ENCODE assay signal across 20 cellular contexts in genomic region chr14:20798318-20798717, GRCh38. TPM values are rescaled to one million over a fixed set of nuclear protein-coding genes. Genes with fewer than 3 reads are reported as not detected.
A peak's percentile ranks its signal among the peaks of the same experiment; 100 is the strongest.
DNase-seq lines count a peak whose midpoint lies in the region; ATAC-seq and TF ChIP-seq lines count a peak whose summit lies in the region.
"Had no signal": no experiment of that assay in that cellular context is flagged by ENCODE, and none has a peak within 500 bp of the region (broad histone marks: within the 10 kb centered on the region; RNA-seq: fewer than 3 reads in every experiment).

No MANE protein-coding gene starts in this region.

- no peaks in the 10 kb centered on the region for H3K79me2 ChIP-seq in H9 (ENCODE audit: insufficient read depth, low read length)

- H3K27me3 Mint-ChIP-seq in CD14-positive monocyte (ENCODE audit: low read depth in 3 of 3) = peaks cover 0 to 3% (median 3%) of the 10 kb centered on the region in 3 donors
- H3K27me3 Mint-ChIP-seq in H9 (ENCODE audit: low read depth) = no peaks in the 10 kb centered on the region; the same call in 1 of the 2 replicates
- H3K27me3 Mint-ChIP-seq: activated CD4-positive, alpha-beta T cell treated with anti-CD3 and anti-CD28 coated beads, Interleukin-2, amount 10 ng/mL, durations not matched to agents 7 days and 5 days; IgD-negative memory B cell had no signal

- no peak for TF ChIP-seq POLR2A in gastroesophageal sphincter (IDR thresholded peaks at IDR 0.05)

- peaks cover 81% of the 10 kb centered on the region for H3K4me1 Mint-ChIP-seq in CD14-positive monocyte
- H3K4me1 Mint-ChIP-seq in H9 = peaks cover 46 to 49% of the 10 kb centered on the region in 2 experiments

- H3K4me3 Mint-ChIP-seq in CD14-positive monocyte (peak overlapping the region in 1 of 2 donors; percentile 32), H9 (no peak overlapping the region)
- H3K4me3 Mint-ChIP-seq: activated CD4-positive, alpha-beta T cell treated with anti-CD3 and anti-CD28 coated beads, Interleukin-2, amount 10 ng/mL, durations not matched to agents 7 days and 5 days; activated T-cell treated with anti-CD3 and anti-CD28 coated beads, Interleukin-2, amount 50 U/mL, for 4 hours; central memory CD8-positive, alpha-beta T cell had no signal

- no peak for TF ChIP-seq EP300 in gastroesophageal sphincter (IDR thresholded peaks at IDR 0.05)

- H3K36me3 Mint-ChIP-seq in CD14-positive monocyte (no peaks in the 10 kb centered on the region), H9 (ENCODE audit: insufficient read depth in 1 of 3, low read depth in 3 of 3) (peaks cover 0 to 2% (median 0%) of the 10 kb centered on the region in 3 experiments; a peak in 1 of 7 replicates)
- H3K36me3 Mint-ChIP-seq: IgD-negative memory B cell had no signal

- H3K4me3 ChIP-seq in gastroesophageal sphincter = no peak overlapping the region
- H3K4me3 ChIP-seq: mucosa of descending colon had no signal

- 0 out of 2 replicates have a peak overlapping the region, but pooled peaks have one; percentile 47 for H3K14ac ChIP-seq in H9 (ENCODE audit: insufficient read depth, low read length)

- no peaks in the 10 kb centered on the region for H3K79me1 ChIP-seq in H9 (ENCODE audit: insufficient read depth, low read depth, low read length, poor library complexity, severe bottlenecking)

- no peak overlapping the region for H3K23ac ChIP-seq in H9 (ENCODE audit: insufficient read length, low read depth, low read length)

- peak overlapping the region; percentile 11 for H3K18ac ChIP-seq in H9 (ENCODE audit: insufficient read length, low read depth, low read length)

- H3K9me3 ChIP-seq in H9 (ENCODE audit: control insufficient read depth, low read depth, low read length) (no peaks in the 10 kb centered on the region), gastroesophageal sphincter (no peaks in the 10 kb centered on the region)
- H3K9me3 ChIP-seq: mucosa of descending colon had no signal

- no peak overlapping the region for H2BK15ac ChIP-seq in H9 (ENCODE audit: low read depth, low read length)

- intact Hi-C loops in CD14-positive monocyte (cut with micrococcal nuclease) = no loop called here

- H3K27ac Mint-ChIP-seq in CD14-positive monocyte = peak overlapping the region; percentile 69 to 92 (median 85)
- no peak overlapping the region; a peak in 1 of 7 replicates for H3K27ac Mint-ChIP-seq in H9
- H3K27ac Mint-ChIP-seq: activated CD4-positive, alpha-beta T cell treated with anti-CD3 and anti-CD28 coated beads, Interleukin-2, amount 10 ng/mL, durations not matched to agents 7 days and 5 days; IgD-negative memory B cell had no signal

- H2AFZ ChIP-seq in H9 (ENCODE audit: low read length) = no peak overlapping the region

- H4K8ac ChIP-seq in H9 (replicated peaks; ENCODE audit: insufficient read length, low read depth, low read length) = no peak overlapping the region

- H3K56ac ChIP-seq in H9 (ENCODE audit: insufficient read length, low read depth, low read length) = no peak overlapping the region

- H3K4ac ChIP-seq in H9 (ENCODE audit: low read depth, low read length) = no peak overlapping the region

- no peak for ATAC-seq in gastroesophageal sphincter
- ATAC-seq: activated T-cell treated with anti-CD3 and anti-CD28 coated beads, Interleukin-2, amount 50 U/mL, for 4 hours; mucosa of descending colon had no signal

- H3K4me2 ChIP-seq in H9 (ENCODE audit: insufficient read depth, insufficient read length, low read length) = no peak overlapping the region

- H3K9ac ChIP-seq in H9 (ENCODE audit: extremely low read depth, insufficient read length, low read length) = no peak overlapping the region

- no peak overlapping the region for H2BK5ac ChIP-seq in H9 (ENCODE audit: insufficient read length, low read length)

- H3K4me1 ChIP-seq in H9 (ENCODE audit: insufficient read depth, low read length) = peaks cover 12% of the 10 kb centered on the region; the same call in 1 of the 2 replicates
- H3K4me1 ChIP-seq in gastroesophageal sphincter = peaks cover 0 to 16% (median 2%) of the 10 kb centered on the region in 3 donors

- H3K27me3 ChIP-seq in H9 (ENCODE audit: insufficient read depth, low read length) (no peaks in the 10 kb centered on the region), gastroesophageal sphincter (no peaks in the 10 kb centered on the region)

- H3T11ph ChIP-seq in H9 (ENCODE audit: low read length) = no peak overlapping the region

- no peak overlapping the region for H2BK20ac ChIP-seq in H9 (ENCODE audit: low read depth, low read length, poor library complexity, severe bottlenecking)

- no peak for TF ChIP-seq CTCF in CD14-positive monocyte (IDR thresholded peaks at IDR 0.05)
- TF ChIP-seq CTCF in H9 (conservative IDR thresholded peaks at IDR 0.05) = no peak
- no peak for TF ChIP-seq CTCF in gastroesophageal sphincter (IDR thresholded peaks at IDR 0.05)

- H2BK12ac ChIP-seq in H9 (ENCODE audit: insufficient read length, low read depth, low read length) = no peak overlapping the region

- no peaks in the 10 kb centered on the region for H4K20me1 ChIP-seq in H9 (ENCODE audit: control insufficient read depth, insufficient read depth, insufficient read length)

- DNase-seq in CD14-positive monocyte (ENCODE audit: low spot score) (no peak), H9 (no peak), pons (ENCODE audit: low spot score) (peak; percentile 54), Kasumi-1 (lab: John Stamatoyannopoulos, UW) (no peak), SKM-1 (lab: John Stamatoyannopoulos, UW; ENCODE audit: unreplicated experiment) (no peak), KG1 (lab: John Stamatoyannopoulos, UW) (no peak)
- DNase-seq in stimulated activated CD8-positive, alpha-beta memory T cell treated with anti-CD3 and anti-CD28 coated beads, Interleukin-4, amount 100 ng/mL, for 48 hours = no peak
- DNase-seq: activated CD4-positive, alpha-beta T cell treated with anti-CD3 and anti-CD28 coated beads, Interleukin-2, amount 10 ng/mL, durations not matched to agents 7 days and 5 days; activated T-cell treated with anti-CD3 and anti-CD28 coated beads, Interleukin-2, amount 50 U/mL, for 4 hours; GDM1; mucosa of descending colon; NCI-H1417; NCI-H226; SHP77 treated with DMSO at 0.1 percent for 48 hours had no signal

- no peaks in the 10 kb centered on the region for H3K36me3 ChIP-seq in gastroesophageal sphincter

- H3K9me3 Mint-ChIP-seq in CD14-positive monocyte (no peaks in the 10 kb centered on the region), H9 (no peaks in the 10 kb centered on the region)
- H3K9me3 Mint-ChIP-seq: activated CD4-positive, alpha-beta T cell treated with anti-CD3 and anti-CD28 coated beads, Interleukin-2, amount 10 ng/mL, durations not matched to agents 7 days and 5 days; activated T-cell treated with anti-CD3 and anti-CD28 coated beads, Interleukin-2, amount 50 U/mL, for 4 hours; central memory CD8-positive, alpha-beta T cell; IgD-negative memory B cell had no signal

- no CpG with 5 or more reads among the region's 7 CpGs for WGBS in H9 (ENCODE audit: extremely low coverage, insufficient read length, low lambda C conversion rate)
- 82 to 95% methylated on average over 3 to 7 of the region's 7 CpGs for WGBS in gastroesophageal sphincter (ENCODE audit: low coverage in 1 of 2), 2 donors

- no peak overlapping the region for H4K5ac ChIP-seq in H9 (ENCODE audit: insufficient read length, low read depth, low read length)

- H3K27ac ChIP-seq in H9 (ENCODE audit: insufficient read length, low read depth, low read length) (no peak overlapping the region), gastroesophageal sphincter (peak overlapping the region in 3 of 4 donors; percentile 7 to 46 (median 36))

- H3K23me2 ChIP-seq in H9 (ENCODE audit: insufficient read length, low read depth, low read length, poor library complexity, severe bottlenecking) = no peaks in the 10 kb centered on the region

- no peak overlapping the region for H2AK5ac ChIP-seq in H9 (ENCODE audit: insufficient read length, low read length)

- H2BK120ac ChIP-seq in H9 (ENCODE audit: low read depth, low read length, poor library complexity, severe bottlenecking) = no peak overlapping the region

- no peak overlapping the region for H4K91ac ChIP-seq in H9 (ENCODE audit: insufficient read length, low read depth, low read length)

RNA-seq across cellular contexts. Expression of gene RNASE1, which starts 4.3 kb away (rescaled TPM):
- polyA plus RNA-seq in CD14-positive monocyte = 100 to 1,000 TPM in 1 of 2 donors, 10 to 100 TPM in 1; 11.3 to 191 TPM
- total RNA-seq in H9 (2021) = 1.2 and 1.6 TPM in 2 replicates
- total RNA-seq in gastroesophageal sphincter = 100 to 1,000 TPM in 3 of 4 donors, 10 to 100 TPM in 1; 87.2 to 780 (median 336) TPM
- total RNA-seq: activated CD4-positive, alpha-beta T cell treated with anti-CD3 and anti-CD28 coated beads, Interleukin-2, amount 10 ng/mL, durations not matched to agents 7 days and 5 days had no signal
- polyA plus RNA-seq: IgD-negative memory B cell had no signal

RNA-seq across cellular contexts. Expression of gene RNASE6, which starts 17.2 kb away (rescaled TPM):
- polyA plus RNA-seq in CD14-positive monocyte = 100 to 1,000 TPM; 316 to 353 TPM
- total RNA-seq in H9 (2021) (not detected in 2 replicates), gastroesophageal sphincter (10 to 100 TPM in 1 of 4 donors, 1 to 10 TPM in 3; 4.0 to 22.5 (median 6.5) TPM)
- total RNA-seq: H4 had no signal

RNA-seq across cellular contexts. Expression of gene EDDM3B, which starts 30.1 kb away (rescaled TPM):
- polyA plus RNA-seq in CD14-positive monocyte = not detected
- total RNA-seq in H9 (2021) (not detected in 2 replicates), gastroesophageal sphincter (not detected)
- total RNA-seq: activated CD4-positive, alpha-beta T cell treated with anti-CD3 and anti-CD28 coated beads, Interleukin-2, amount 10 ng/mL, durations not matched to agents 7 days and 5 days; activated T-cell treated with anti-CD3 and anti-CD28 coated beads, Interleukin-2, amount 50 U/mL, for 4 hours; frontal cortex; H4; mucosa of descending colon; posterior vena cava had no signal
- polyA plus RNA-seq: IgD-negative memory B cell had no signal

RNA-seq across cellular contexts. Expression of gene EDDM3A, which starts 52.6 kb away (rescaled TPM):
- polyA plus RNA-seq in CD14-positive monocyte = not detected
- total RNA-seq in H9 (2021) (not detected in 2 replicates), gastroesophageal sphincter (not detected)
- total RNA-seq: activated CD4-positive, alpha-beta T cell treated with anti-CD3 and anti-CD28 coated beads, Interleukin-2, amount 10 ng/mL, durations not matched to agents 7 days and 5 days; activated T-cell treated with anti-CD3 and anti-CD28 coated beads, Interleukin-2, amount 50 U/mL, for 4 hours; frontal cortex; H4; mucosa of descending colon; posterior vena cava had no signal
- polyA plus RNA-seq: IgD-negative memory B cell had no signal

Comparison
In these comparisons a context has a peak if more than half of its experiments do, and no peak if none do; other contexts are left out.
1. H3K27ac Mint-ChIP-seq: peak in CD14-positive monocyte (7 of 7); none in H9 (0 of 3).
2. RNA of gene RNASE1, which starts 4.3 kb away (total RNA-seq): 87.2 to 780 TPM in gastroesophageal sphincter; 1.2 to 1.6 TPM in H9; every median in the first group is over 10 times any median in the second.